Comparison of ENCODE assay signal across 11 cellular contexts in genomic region chr20:52494244-52494643, GRCh38.
A peak's percentile ranks its signal among the peaks of the same experiment; 100 is the strongest.
DNase-seq lines count a peak whose midpoint lies in the region; ATAC-seq and TF ChIP-seq lines count a peak whose summit lies in the region.
"Had no signal": no experiment of that assay in that cellular context is flagged by ENCODE, and none has a peak within 500 bp of the region (broad histone marks: within the 10 kb centered on the region; RNA-seq: fewer than 3 reads in every experiment).

No MANE protein-coding gene starts in this region.

- no peaks in the 10 kb centered on the region for H3K9me3 ChIP-seq in left ventricle myocardium inferior (replicated peaks)
- H3K9me3 ChIP-seq: thoracic aorta had no signal

- no peak for TF ChIP-seq CTCF in left ventricle myocardium inferior (IDR thresholded peaks at IDR 0.05; ENCODE audit: borderline replicate concordance)

- H3K36me3 ChIP-seq in left ventricle myocardium inferior (no peaks in the 10 kb centered on the region), H7 (replicated peaks; ENCODE audit: control insufficient read depth, insufficient read depth, low read length) (no peaks in the 10 kb centered on the region)
- H3K36me3 ChIP-seq: thoracic aorta had no signal

- intact Hi-C loops in left cardiac atrium (cut with DNase I) (no loop called here), left ventricle myocardium inferior (cut with micrococcal nuclease) (no loop called here)

- H3K4me3 ChIP-seq in left ventricle myocardium inferior (no peak overlapping the region), H7 (ENCODE audit: insufficient read depth, low read depth, low read length) (no peak overlapping the region)
- H3K4me3 ChIP-seq: dorsolateral prefrontal cortex, thoracic aorta had no signal

- peak in 1 of 2 donors; percentile 90 for ATAC-seq in left cardiac atrium
- ATAC-seq in GM21529 (IDR thresholded peaks at IDR 0.05; ENCODE audit: unreplicated experiment) = no peak

- peak; percentile 29 for DNase-seq in left cardiac atrium
- DNase-seq in left ventricle myocardium inferior = no peak
- peak; percentile 50 for DNase-seq in activated naive CD4-positive, alpha-beta T cell treated with Interleukin-2 at 50 U/mL for 16 hours
- peak; percentile 77 for DNase-seq in myocyte (ENCODE audit: low read depth)
- DNase-seq in NCI-H1092 treated with DMSO at 0.1 percent for 48 hours (lab: John Stamatoyannopoulos, UW) = no peak
- DNase-seq in H7 = no peak
- no peak for DNase-seq in NCI-H187 (lab: John Stamatoyannopoulos, UW)
- DNase-seq: DMS53 had no signal

- H3K4me1 ChIP-seq in left ventricle myocardium inferior = peaks cover 16% of the 10 kb centered on the region

- H3K27ac ChIP-seq in left ventricle myocardium inferior (replicated peaks) = no peak overlapping the region
- H3K27ac ChIP-seq: dorsolateral prefrontal cortex, thoracic aorta had no signal

- H3K27me3 ChIP-seq in left ventricle myocardium inferior (ENCODE audit: low read depth) = peaks cover 20% of the 10 kb centered on the region
- H3K27me3 ChIP-seq in H7 (ENCODE audit: control insufficient read depth, insufficient read depth, low read length) = no peaks in the 10 kb centered on the region

Comparison
In these comparisons a context has a peak if more than half of its experiments do, and no peak if none do; other contexts are left out.
1. DNase-seq: peak in left cardiac atrium (single experiment), activated naive CD4-positive, alpha-beta T cell treated with Interleukin-2 at 50 U/mL for 16 hours (single experiment) and myocyte (single experiment); none in left ventricle myocardium inferior (single experiment), NCI-H1092 treated with DMSO at 0.1 percent for 48 hours (single experiment), H7 (single experiment) and NCI-H187 (0 of 2).